In genomic region chr6:57089687-57090457, GRCh38 we compare ENCODE assay signal across 8 cellular contexts. TPM values are rescaled to one million over a fixed set of nuclear protein-coding genes. Genes with fewer than 3 reads are reported as not detected.
DNase-seq lines count a peak whose midpoint lies in the region; ATAC-seq, FAIRE-seq and TF ChIP-seq lines count a peak whose summit lies in the region.

TSS of gene ZNF451 (plus strand) at chr6:57090188. CDS start at chr6:57090254, 66 bp downstream.

- H3K27ac Mint-ChIP-seq in natural killer cell treated with Interleukin-12 subunit alpha and Interleukin-12 subunit beta and Interleukin-15 and Interleukin-18, amount 100 ng/mL, for 72 hours = peak within 1 kb of the TSS; percentile 67 to 72

- TF ChIP-seq POLR2A in H54 (IDR thresholded peaks at IDR 0.05; ENCODE audit: low read depth, low read length) (peak; percentile 91), Raji (IDR thresholded peaks at IDR 0.05; ENCODE audit: insufficient read depth, low read depth, low read length) (peak; percentile 80)

- no peaks in the 10 kb centered on the region for H3K9me2 ChIP-seq in Loucy (replicated peaks; ENCODE audit: low read depth, low read length)

- no peak for TF ChIP-seq CTCF in Loucy (conservative IDR thresholded peaks at IDR 0.05; ENCODE audit: low read length)

- peaks cover 37% of the 10 kb centered on the region for H3K79me2 ChIP-seq in Loucy (ENCODE audit: insufficient read depth, low read length)

- H3K36me3 Mint-ChIP-seq in natural killer cell treated with Interleukin-12 subunit alpha and Interleukin-12 subunit beta and Interleukin-15 and Interleukin-18, amount 100 ng/mL, for 72 hours = peaks cover 13% of the 10 kb centered on the region

- peak within 1 kb of the TSS; percentile 69 for H3K4me2 ChIP-seq in Loucy (ENCODE audit: low read depth, low read length, poor library complexity, severe bottlenecking)

- H3F3A ChIP-seq in Loucy (ENCODE audit: low read depth) = no peaks in the 10 kb centered on the region

- peaks cover 35% of the 10 kb centered on the region for H3K4me1 ChIP-seq in Loucy (ENCODE audit: insufficient read depth, low read length, poor library complexity, severe bottlenecking)

- peak within 1 kb of the TSS; percentile 61 for H3K4me3 ChIP-seq in Loucy (ENCODE audit: low read length, poor library complexity, severe bottlenecking)

- no peaks in the 10 kb centered on the region for H3K27me3 ChIP-seq in Loucy (ENCODE audit: insufficient read depth, low read length, poor library complexity, severe bottlenecking)

- peak within 1 kb of the TSS; percentile 86 for H3K4me3 Mint-ChIP-seq in natural killer cell treated with Interleukin-12 subunit alpha and Interleukin-12 subunit beta and Interleukin-15 and Interleukin-18, amount 100 ng/mL, for 72 hours

- H3K27me3 Mint-ChIP-seq in natural killer cell treated with Interleukin-12 subunit alpha and Interleukin-12 subunit beta and Interleukin-15 and Interleukin-18, amount 100 ng/mL, for 72 hours = no peaks in the 10 kb centered on the region

- ATAC-seq in natural killer cell treated with Interleukin-12 subunit alpha and Interleukin-12 subunit beta and Interleukin-15 and Interleukin-18, amount 100 ng/mL, for 72 hours = peak; percentile 98 to 99
- ATAC-seq in stimulated activated naive CD8-positive, alpha-beta T cell treated with anti-CD3 and anti-CD28 coated beads, Interleukin-15, Interleukin-2, amounts not matched to agents 100 U/mL and 50 U/mL, for 24 hours = peak; percentile 97

- H3K9me3 Mint-ChIP-seq in natural killer cell treated with Interleukin-12 subunit alpha and Interleukin-12 subunit beta and Interleukin-15 and Interleukin-18, amount 100 ng/mL, for 72 hours = no peaks in the 10 kb centered on the region

- H3K36me3 ChIP-seq in Loucy (ENCODE audit: insufficient read depth, low read length) = no peaks in the 10 kb centered on the region

- peak within 1 kb of the TSS; percentile 44; the same call in 1 of the 2 replicates for H2AFZ ChIP-seq in Loucy (ENCODE audit: low read length)

- peaks cover 26 to 34% of the 10 kb centered on the region in 2 donors for H3K4me1 Mint-ChIP-seq in natural killer cell treated with Interleukin-12 subunit alpha and Interleukin-12 subunit beta and Interleukin-15 and Interleukin-18, amount 100 ng/mL, for 72 hours (ENCODE audit: low read depth in 2 of 2)

- FAIRE-seq in H54 (lab: Jason Lieb, UNC) = peak; percentile 92

- H4K20me1 ChIP-seq in Loucy (ENCODE audit: insufficient read depth, low read length, poor library complexity, severe bottlenecking) = peaks cover 35% of the 10 kb centered on the region

- DNase-seq in EL = peak; percentile 98
- peak; percentile 95 for DNase-seq in H54 (ENCODE audit: insufficient read length, low spot score)
- DNase-seq in activated T-helper 9 cell treated with anti-CD3 and anti-CD28 coated beads, Interleukin-2, amount 50 U/mL, for 16 hours (ENCODE audit: low read depth) = peak; percentile 96
- peak; percentile 94 for DNase-seq in fibroblast of peridontal ligament (ENCODE audit: extremely low read depth)
- DNase-seq in natural killer cell treated with Interleukin-12 subunit alpha and Interleukin-12 subunit beta and Interleukin-15 and Interleukin-18, amount 100 ng/mL, for 72 hours (ENCODE audit: low spot score) = peak; percentile 96
- DNase-seq in stimulated activated naive CD8-positive, alpha-beta T cell treated with anti-CD3 and anti-CD28 coated beads, Interleukin-15, Interleukin-2, amounts not matched to agents 100 U/mL and 50 U/mL, for 24 hours = peak; percentile 97

- peak within 1 kb of the TSS; percentile 60 for H3K9ac ChIP-seq in Loucy (ENCODE audit: low read depth, low read length, poor library complexity, severe bottlenecking)

- no peaks in the 10 kb centered on the region for H3K9me3 ChIP-seq in Loucy (ENCODE audit: insufficient read depth, low read depth, low read length)

RNA-seq across cellular contexts. Expression of gene ZNF451, which starts in this region (rescaled TPM):
- total RNA-seq in natural killer cell treated with Interleukin-12 subunit alpha and Interleukin-12 subunit beta and Interleukin-15 and Interleukin-18, amount 100 ng/mL, for 72 hours = 10 to 100 TPM; 53.8 to 81.2 TPM

Comparison
In these comparisons a context has a peak if more than half of its experiments do, and no peak if none do; other contexts are left out.
1. Peak in every context shown above with its lines: DNase-seq, ATAC-seq and H3K4me3 ChIP-seq.